29 cellular contexts compared by ENCODE assay signal in genomic region chr16:67265834-67266233, GRCh38.
"Had no signal": no experiment of that assay in that cellular context is flagged by ENCODE, and none has a peak within 500 bp of the region (broad histone marks: within the 10 kb centered on the region; RNA-seq: fewer than 3 reads in every experiment).

No MANE protein-coding gene starts in this region.

- H3K4me1 ChIP-seq: gastroesophageal sphincter, parathyroid adenoma, testis, transverse colon had no signal

- H3K9me3 ChIP-seq: gastroesophageal sphincter, spleen, testis, transverse colon had no signal

- H3K36me3 Mint-ChIP-seq: activated CD4-positive, alpha-beta memory T cell treated with anti-CD3 and anti-CD28 coated beads for 36 hours; activated naive CD4-positive, alpha-beta T cell treated with anti-CD3 and anti-CD28 coated beads, Interleukin-2, amount 50 U/mL, for 24 hours; mesothelial cell of epicardium; naive thymus-derived CD8-positive, alpha-beta T cell had no signal

- H3K4me3 ChIP-seq: coronary artery, dorsolateral prefrontal cortex, gastroesophageal sphincter, hepatocyte, spleen, testis, transverse colon had no signal

- H3K36me3 ChIP-seq: gastroesophageal sphincter, transverse colon had no signal

- DNase-seq: activated CD4-positive, alpha-beta memory T cell treated with anti-CD3 and anti-CD28 coated beads for 36 hours; activated CD4-positive, alpha-beta T cell treated with anti-CD3 and anti-CD28 coated beads, Interleukin-2, amount 10 ng/mL, durations not matched to agents 24 days and 14 days; activated CD4-positive, CD25-positive, alpha-beta regulatory T cell treated with anti-CD3 and anti-CD28 coated beads, Interleukin-2, amount 50 U/mL, for 72 hours; activated CD8-positive, alpha-beta memory T cell treated with anti-CD3 and anti-CD28 coated beads, Interleukin-2, amount 50 U/mL, for 4 hours; activated gamma-delta T cell; activated T-cell treated with anti-CD3 and anti-CD28 coated beads, Interleukin-2, amount 50 U/mL, for 1 hour; effector memory CD4-positive, alpha-beta T cell; islet precursor cell; left cardiac atrium; left ventricle myocardium superior; mammary epithelial cell; naive thymus-derived CD8-positive, alpha-beta T cell; nucleus accumbens; spleen; stimulated activated naive CD8-positive, alpha-beta T cell treated with anti-CD3 and anti-CD28 coated beads, Interleukin-15, Interleukin-2, amounts not matched to agents 100 U/mL and 50 U/mL, for 24 hours; T-helper 9 cell; testis; transverse colon had no signal

- H3K27me3 Mint-ChIP-seq: activated CD4-positive, alpha-beta T cell treated with anti-CD3 and anti-CD28 coated beads, Interleukin-2, amount 10 ng/mL, durations not matched to agents 24 days and 14 days had no signal

- H3K27ac ChIP-seq: coronary artery, dorsolateral prefrontal cortex, gastroesophageal sphincter, hepatocyte, parathyroid adenoma, testis, transverse colon had no signal

- H3K4me3 Mint-ChIP-seq: activated CD4-positive, alpha-beta memory T cell treated with anti-CD3 and anti-CD28 coated beads for 36 hours; activated CD4-positive, alpha-beta T cell treated with anti-CD3 and anti-CD28 coated beads, Interleukin-2, amount 10 ng/mL, durations not matched to agents 24 days and 14 days; activated naive CD4-positive, alpha-beta T cell treated with anti-CD3 and anti-CD28 coated beads, Interleukin-2, amount 50 U/mL, for 24 hours; activated T-helper 1 cell treated with anti-CD3 and anti-CD28 coated beads, Interleukin-12 subunit alpha, Interleukin-12 subunit beta, Interleukin-2, Interleukin-4 antibody, amounts not matched to agents 30 ng/mL and 10 ng/mL and 1 ng/mL, durations not matched to agents 14 hours and 24 hours and 36 hours; mesothelial cell of epicardium; neural crest cell; T-helper 1 cell treated with Interleukin-12 subunit alpha and Interleukin-12 subunit beta and Interleukin-4 antibody, amounts not matched to agents 30 μg/mL and 1 μg/mL, for 36 hours had no signal

- ATAC-seq: gastroesophageal sphincter; left cardiac atrium; left ventricle myocardium superior; naive thymus-derived CD8-positive, alpha-beta T cell; right cardiac atrium; stimulated activated naive CD8-positive, alpha-beta T cell treated with anti-CD3 and anti-CD28 coated beads, Interleukin-15, Interleukin-2, amounts not matched to agents 100 U/mL and 50 U/mL, for 24 hours had no signal

- H3K4me1 Mint-ChIP-seq: activated CD4-positive, alpha-beta T cell treated with anti-CD3 and anti-CD28 coated beads, Interleukin-2, amount 10 ng/mL, durations not matched to agents 24 days and 14 days; activated naive CD4-positive, alpha-beta T cell treated with anti-CD3 and anti-CD28 coated beads, Interleukin-2, amount 50 U/mL, for 24 hours; mesothelial cell of epicardium; neural crest cell had no signal

- H3K27me3 ChIP-seq: dorsolateral prefrontal cortex, hepatocyte, testis had no signal

- H3K27ac Mint-ChIP-seq: activated CD4-positive, alpha-beta memory T cell treated with anti-CD3 and anti-CD28 coated beads for 36 hours; activated CD4-positive, alpha-beta T cell treated with anti-CD3 and anti-CD28 coated beads, Interleukin-2, amount 10 ng/mL, durations not matched to agents 24 days and 14 days; activated naive CD4-positive, alpha-beta T cell treated with anti-CD3 and anti-CD28 coated beads, Interleukin-2, amount 50 U/mL, for 24 hours; activated T-helper 1 cell treated with anti-CD3 and anti-CD28 coated beads, Interleukin-12 subunit alpha, Interleukin-12 subunit beta, Interleukin-2, Interleukin-4 antibody, amounts not matched to agents 30 ng/mL and 10 ng/mL and 1 ng/mL, durations not matched to agents 14 hours and 24 hours and 36 hours; mesothelial cell of epicardium; naive thymus-derived CD8-positive, alpha-beta T cell; T-helper 1 cell treated with Interleukin-12 subunit alpha and Interleukin-12 subunit beta and Interleukin-4 antibody, amounts not matched to agents 30 μg/mL and 1 μg/mL, for 36 hours had no signal

- H3K9me3 Mint-ChIP-seq: activated CD4-positive, alpha-beta memory T cell treated with anti-CD3 and anti-CD28 coated beads for 36 hours; activated CD4-positive, alpha-beta T cell treated with anti-CD3 and anti-CD28 coated beads, Interleukin-2, amount 10 ng/mL, durations not matched to agents 24 days and 14 days; activated naive CD4-positive, alpha-beta T cell treated with anti-CD3 and anti-CD28 coated beads, Interleukin-2, amount 50 U/mL, for 24 hours; activated T-helper 1 cell treated with anti-CD3 and anti-CD28 coated beads, Interleukin-12 subunit alpha, Interleukin-12 subunit beta, Interleukin-2, Interleukin-4 antibody, amounts not matched to agents 30 ng/mL and 10 ng/mL and 1 ng/mL, durations not matched to agents 14 hours and 24 hours and 36 hours; naive thymus-derived CD8-positive, alpha-beta T cell; neural crest cell; T-helper 1 cell treated with Interleukin-12 subunit alpha and Interleukin-12 subunit beta and Interleukin-4 antibody, amounts not matched to agents 30 μg/mL and 1 μg/mL, for 36 hours had no signal
